In genomic region chr17:80546267-80546666, GRCh38 we compare ENCODE assay signal across 1 cellular context.
TF ChIP-seq lines count a peak whose summit lies in the region.

No MANE protein-coding gene starts in this region.

TF ChIP-seq in HepG2, 621 proteins besides CTCF, POLR2A, EP300 and RAD21:
- TF ChIP-seq KDM5B (CRISPR knock-in tag; IDR thresholded peaks at IDR 0.05; ENCODE audit: borderline replicate concordance), result no peak
- TF ChIP-seq ZNF414 (CRISPR knock-in tag; IDR thresholded peaks at IDR 0.05), result no peak
- no peak for TF ChIP-seq RELA (CRISPR knock-in tag; IDR thresholded peaks at IDR 0.05)
- no peak for TF ChIP-seq ZNF562 (CRISPR knock-in tag; IDR thresholded peaks at IDR 0.05; ENCODE audit: borderline replicate concordance)
- no peak for TF ChIP-seq NR0B2 (CRISPR knock-in tag; IDR thresholded peaks at IDR 0.05)
- no peak for TF ChIP-seq RFX5 (IDR thresholded peaks at IDR 0.05; ENCODE audit: low read depth, low read length)
TF ChIP-seq in HepG2: peak in this region for 0.
